ENCODE assay signal across 8 cellular contexts in genomic region chr17:50550661-50551432, GRCh38. TPM values are rescaled to one million over a fixed set of nuclear protein-coding genes. Genes with fewer than 3 reads are reported as not detected.
DNase-seq lines count a peak whose midpoint lies in the region; ATAC-seq, FAIRE-seq and TF ChIP-seq lines count a peak whose summit lies in the region.

No MANE protein-coding gene starts in this region.

- H2BK5ac ChIP-seq in H1 (ENCODE audit: low read depth, low read length) = no peak overlapping the region

- BruUV-seq in PC-3 (replicated peaks; lab: Mats Ljungman, UMichigan) = no TSS peak

- H2BK20ac ChIP-seq in H1 (ENCODE audit: low read length) = no peak overlapping the region

- 0 out of 2 replicates have a peak overlapping the region, but pooled peaks have one; percentile 81 for H2BK15ac ChIP-seq in H1 (ENCODE audit: low read length)

- no peak overlapping the region for H3K9ac ChIP-seq in PC-3 (ENCODE audit: low read length)
- H3K9ac ChIP-seq in H1 (replicated peaks in 1 of 4; ENCODE audit: extremely low read depth in 1 of 4, low read depth in 3 of 4, low read length in 3 of 4) = 0 out of 7 replicates have a peak overlapping the region, but pooled peaks of 1 of the 4 experiments have one; percentile 18

- no peak overlapping the region for H3K4ac ChIP-seq in H1 (replicated peaks; ENCODE audit: insufficient read length, low read depth, low read length)

- H3K23ac ChIP-seq in H1 (ENCODE audit: insufficient read length) = no peak overlapping the region

- POLR2A ChIA-PET in PC-3 (lab: Charles Lee; ENCODE audit: unreplicated experiment) (no interaction called here), H1 (lab: Charles Lee; ENCODE audit: partially characterized antibody) (interaction anchor here (0.8 to 1.7 kb wide), 11 partner anchors 9 to 315 kb away, joined by 3 to 6 read pairs (median 4); partner anchors contain the start of genes CACNA1G and TOB1)

- no peaks in the 10 kb centered on the region for H4K20me1 ChIP-seq in PC-3 (ENCODE audit: low read length)
- no peaks in the 10 kb centered on the region for H4K20me1 ChIP-seq in H1 (replicated peaks in 1 of 2; ENCODE audit: control insufficient read depth in 1 of 2, insufficient read depth in 2 of 2, low read length in 2 of 2)

- no peak overlapping the region for H3K14ac ChIP-seq in H1 (ENCODE audit: insufficient read length)

- no peak overlapping the region for H3K27ac ChIP-seq in PC-3 (ENCODE audit: low read length)
- no peak overlapping the region for H3K27ac ChIP-seq in H1 (ENCODE audit: low read depth, low read length)

- no peak overlapping the region for H2AK5ac ChIP-seq in H1 (ENCODE audit: low read depth, low read length)

- H2AFZ ChIP-seq in PC-3 (ENCODE audit: low read length) (no peak overlapping the region), H1 (ENCODE audit: low read length) (no peak overlapping the region)

- H2BK120ac ChIP-seq in H1 (replicated peaks; ENCODE audit: low read depth, low read length) = no peak overlapping the region

- no peak overlapping the region; the same call in 1 of the 2 replicates for H2BK12ac ChIP-seq in H1 (ENCODE audit: low read depth, low read length)

- H3K9me2 ChIP-seq in PC-3 (replicated peaks; ENCODE audit: low read length) = no peaks in the 10 kb centered on the region

- H3K79me2 ChIP-seq in PC-3 (ENCODE audit: low read length) = peaks cover 13% of the 10 kb centered on the region
- no peaks in the 10 kb centered on the region for H3K79me2 ChIP-seq in H1 (ENCODE audit: control insufficient read depth in 1 of 2, insufficient read depth in 2 of 2, low read length in 2 of 2)

- H3K18ac ChIP-seq in H1 (ENCODE audit: extremely low read depth, low read length) = no peak overlapping the region

- DNase-seq in AG10803 (ENCODE audit: low read depth) (peak; percentile 87), HAP-1 (ENCODE audit: low spot score in 2 of 2) (peak; percentile 54 to 77), PC-3 (peak; percentile 70), H1 (ENCODE audit: low read depth in 1 of 2, low spot score in 2 of 2) (peak; percentile 84 to 90), midbrain (lab: John Stamatoyannopoulos, UW) (peak; percentile 78)
- DNase-seq in stimulated activated CD4-positive, alpha-beta T cell treated with anti-CD3 and anti-CD28 coated beads, Interleukin-4, amount 100 ng/mL, for 24 hours = no peak
- no peak for DNase-seq in stimulated activated CD4-positive, alpha-beta T cell treated with anti-CD3 and anti-CD28 coated beads, Interleukin-4, amount 100 ng/mL, for 4 hours

- TF ChIP-seq RAD21 in H1 (IDR thresholded peaks at IDR 0.05 in 1 of 2, conservative IDR thresholded peaks at IDR 0.05 in 1 of 2; ENCODE audit: low read depth in 2 of 2, low read length in 2 of 2) = peak; percentile 98

- WGBS in H1 (ENCODE audit: extremely low coverage in 1 of 2, insufficient coverage in 1 of 2, insufficient read length in 1 of 2, insufficient replicate concordance in 2 of 2, low coverage in 1 of 2, low lambda C conversion rate in 2 of 2, missing lambda C conversion rate in 1 of 2), 2 experiments = 59% methylated on average over 30 of the region's 32 CpGs; no CpG with 5 or more reads in 1 of the 2 experiments

- TF ChIP-seq POLR2A in H1 (IDR thresholded peaks at IDR 0.05; ENCODE audit: control extremely low read depth in 1 of 2, low read depth in 2 of 2, low read length in 2 of 2) = no peak

- H3K36me3 ChIP-seq in HAP-1 (replicated peaks) (peaks cover 10% of the 10 kb centered on the region), PC-3 (ENCODE audit: low read depth, low read length) (peaks cover 8% of the 10 kb centered on the region), H1 (ENCODE audit: control insufficient read depth in 2 of 4, insufficient read depth in 4 of 4, low read length in 3 of 4) (no peaks in the 10 kb centered on the region)

- H3K4me2 ChIP-seq in PC-3 (ENCODE audit: low read length) (no peak overlapping the region), H1 (ENCODE audit: insufficient read depth in 1 of 2, low read depth in 2 of 2, low read length in 2 of 2) (no peak overlapping the region)

- peak overlapping the region; percentile 88; the same call in 1 of the 2 replicates for H4K8ac ChIP-seq in H1 (ENCODE audit: extremely low read depth, insufficient read depth, low read length)

- H3K9me3 ChIP-seq in HAP-1 = no peaks in the 10 kb centered on the region
- no peaks in the 10 kb centered on the region for H3K9me3 ChIP-seq in PC-3 (ENCODE audit: low read length)
- no peaks in the 10 kb centered on the region for H3K9me3 ChIP-seq in H1 (ENCODE audit: insufficient read depth in 2 of 2, low read depth in 1 of 2, low read length in 1 of 2)

- peak; percentile 94 for TF ChIP-seq CTCF in AG10803 (conservative IDR thresholded peaks at IDR 0.05; ENCODE audit: low read length)
- TF ChIP-seq CTCF in PC-3 (conservative IDR thresholded peaks at IDR 0.05; ENCODE audit: low read depth, low read length) = peak; percentile 91
- TF ChIP-seq CTCF in H1 (IDR thresholded peaks at IDR 0.05; ENCODE audit: control extremely low read depth in 1 of 3, insufficient read depth in 1 of 3, low read depth in 1 of 3, low read length in 3 of 3) = peak; percentile 96 to 99 (median 98)

- in situ Hi-C loops in HAP-1 (cut with MboI; ENCODE audit: low sequenced_read_pairs) = no loop called here

- H3K4me3 ChIP-seq in AG10803 (ENCODE audit: low read length) = no peak overlapping the region
- H3K4me3 ChIP-seq in HAP-1 = no peak overlapping the region
- no peak overlapping the region for H3K4me3 ChIP-seq in PC-3 (ENCODE audit: low read length)
- no peak overlapping the region for H3K4me3 ChIP-seq in H1 (ENCODE audit: extremely low read depth in 1 of 4, insufficient read depth in 2 of 4, low read depth in 3 of 4, low read length in 4 of 4)

- peak; percentile 84 for FAIRE-seq in H1 (lab: Jason Lieb, UNC)

- H3K79me1 ChIP-seq in H1 (ENCODE audit: low read depth, low read length) = no peaks in the 10 kb centered on the region

- H3K23me2 ChIP-seq in H1 (ENCODE audit: low read depth, low read length) = no peaks in the 10 kb centered on the region

- CTCF ChIA-PET in PC-3 (lab: Charles Lee) (interaction anchor here (0.6 to 1.2 kb wide), 11 partner anchors 9 to 275 kb away, joined by 3 to 21 read pairs (median 4); no protein-coding TSS in a partner anchor), H1 (lab: Charles Lee; ENCODE audit: partially characterized antibody) (interaction anchor here (0.6 to 12.4 kb wide), 59 partner anchors 8 to 305 kb away, joined by 3 to 404 read pairs (median 5); partner anchors contain the start of genes ACSF2, CACNA1G, CHAD and EPN3)

- H4K5ac ChIP-seq in H1 (ENCODE audit: insufficient read length, low read depth, low read length) = no peak overlapping the region

- ATAC-seq in PC-3 = peak; percentile 20; the same call in 1 of the 2 replicates
- ATAC-seq in activated CD4-positive, CD25-positive, alpha-beta regulatory T cell treated with anti-CD3 and anti-CD28 coated beads, Interleukin-2, amount 50 U/mL, for 24 hours = no peak

- peak in 1 of 2 experiments; percentile 33; a peak in 1 of 3 replicates for TF ChIP-seq EP300 in H1 (IDR thresholded peaks at IDR 0.05; ENCODE audit: borderline replicate concordance in 1 of 2, low read depth in 2 of 2, low read length in 2 of 2)

- H3K4me1 ChIP-seq in HAP-1 = peaks cover 5% of the 10 kb centered on the region
- peaks cover 12% of the 10 kb centered on the region for H3K4me1 ChIP-seq in PC-3 (ENCODE audit: insufficient read depth, low read length)
- H3K4me1 ChIP-seq in H1 (replicated peaks in 1 of 4; ENCODE audit: control insufficient read depth in 3 of 4, insufficient read depth in 4 of 4, low read length in 3 of 4) = peaks cover 3 to 12% (median 6%) of the 10 kb centered on the region in 4 experiments

- no peak overlapping the region for H4K91ac ChIP-seq in H1 (replicated peaks; ENCODE audit: insufficient read length, low read length)

- no peak overlapping the region for H3K56ac ChIP-seq in H1 (replicated peaks; ENCODE audit: insufficient read length, low read depth, low read length)

- intact Hi-C loops in PC-3 (cut with micrococcal nuclease) = no loop called here

- no peaks in the 10 kb centered on the region for H3K27me3 ChIP-seq in HAP-1 (ENCODE audit: low read depth)
- H3K27me3 ChIP-seq in PC-3 (ENCODE audit: low read length) = no peaks in the 10 kb centered on the region
- H3K27me3 ChIP-seq in H1 (replicated peaks in 1 of 4; ENCODE audit: control insufficient read depth in 3 of 4, extremely low read depth in 1 of 4, insufficient read depth in 3 of 4, low read length in 3 of 4) = no peaks in the 10 kb centered on the region

- no peaks in the 10 kb centered on the region for H3F3A ChIP-seq in PC-3 (ENCODE audit: low read length, unreplicated experiment)

RNA-seq across cellular contexts. Expression of gene SPATA20, which starts 3.9 kb away (rescaled TPM):
- 104 and 115 TPM in 2 replicates for total RNA-seq in PC-3 (2014; rRNA removed)
- 16.2 and 16.7 TPM in 2 replicates for total RNA-seq in H1 (2021; fragmentation: NEBNext Ultra II Directional; extraction: Animal tissue kit (Norgen Biotek cat#: 25700))
- 17.5 and 23.2 TPM in 2 replicates for polyA plus RNA-seq in H1 (2011; rRNA removed)
- 18.3 TPM for polyA plus RNA-seq in H1 (2011; cell fraction: cytosol; rRNA removed)
- 124 TPM for polyA plus RNA-seq in H1 (2011; cell fraction: nucleus; rRNA removed)
- polyA plus RNA-seq in H1 (2012, experiment 1 of 2) = 10.5 to 22.8 TPM (median 22.0 TPM) in 4 replicates
- polyA plus RNA-seq in H1 (2012, experiment 2 of 2) = 15.5 TPM
- 16.1 TPM for polyA plus RNA-seq in H1 (2013, experiment 1 of 2)
- polyA plus RNA-seq in H1 (2013, experiment 2 of 2) = 14.2 TPM
- polyA minus RNA-seq in H1 (2011; rRNA and poly(A)+ RNA removed) = 9.0 and 10.5 TPM in 2 replicates
- 10.6 TPM for polyA minus RNA-seq in H1 (2011; cell fraction: cytosol; rRNA and poly(A)+ RNA removed)
- 32.9 TPM for polyA minus RNA-seq in H1 (2011; cell fraction: nucleus; rRNA and poly(A)+ RNA removed)

RNA-seq across cellular contexts. Expression of gene CACNA1G, which starts 9.7 kb away (rescaled TPM):
- 0.04 and 0.12 TPM in 2 replicates for total RNA-seq in PC-3 (2014; rRNA removed)
- 4.8 and 4.9 TPM in 2 replicates for total RNA-seq in H1 (2021; fragmentation: NEBNext Ultra II Directional; extraction: Animal tissue kit (Norgen Biotek cat#: 25700))
- polyA plus RNA-seq in H1 (2011; rRNA removed) = 2.9 and 4.8 TPM in 2 replicates
- 3.4 TPM for polyA plus RNA-seq in H1 (2011; cell fraction: cytosol; rRNA removed)
- polyA plus RNA-seq in H1 (2011; cell fraction: nucleus; rRNA removed) = 10.8 TPM
- polyA plus RNA-seq in H1 (2012, experiment 1 of 2) = 4.0 to 4.7 TPM (median 4.5 TPM) in 4 replicates
- 4.1 TPM for polyA plus RNA-seq in H1 (2012, experiment 2 of 2)
- polyA plus RNA-seq in H1 (2013, experiment 1 of 2) = 2.5 TPM
- 2.6 TPM for polyA plus RNA-seq in H1 (2013, experiment 2 of 2)
- polyA minus RNA-seq in H1 (2011; rRNA and poly(A)+ RNA removed) = 5.9 and 6.1 TPM in 2 replicates
- 3.8 TPM for polyA minus RNA-seq in H1 (2011; cell fraction: cytosol; rRNA and poly(A)+ RNA removed)
- polyA minus RNA-seq in H1 (2011; cell fraction: nucleus; rRNA and poly(A)+ RNA removed) = 7.7 TPM

RNA-seq across cellular contexts. Expression of gene EPN3, which starts 18.3 kb away (rescaled TPM):
- total RNA-seq in PC-3 (2014; rRNA removed) = 20.5 and 30.1 TPM in 2 replicates
- total RNA-seq in H1 (2021; fragmentation: NEBNext Ultra II Directional; extraction: Animal tissue kit (Norgen Biotek cat#: 25700)) = 5.8 and 7.9 TPM in 2 replicates
- polyA plus RNA-seq in H1 (2011; rRNA removed) = 6.7 and 8.1 TPM in 2 replicates
- 4.7 TPM for polyA plus RNA-seq in H1 (2011; cell fraction: cytosol; rRNA removed)
- polyA plus RNA-seq in H1 (2011; cell fraction: nucleus; rRNA removed) = 9.8 TPM
- polyA plus RNA-seq in H1 (2012, experiment 1 of 2) = 4.6 to 8.1 TPM (median 4.8 TPM) in 4 replicates
- 18.3 TPM for polyA plus RNA-seq in H1 (2012, experiment 2 of 2)
- 4.9 TPM for polyA plus RNA-seq in H1 (2013, experiment 1 of 2)
- 5.5 TPM for polyA plus RNA-seq in H1 (2013, experiment 2 of 2)
- polyA minus RNA-seq in H1 (2011; rRNA and poly(A)+ RNA removed) = 3.8 and 4.1 TPM in 2 replicates
- polyA minus RNA-seq in H1 (2011; cell fraction: cytosol; rRNA and poly(A)+ RNA removed) = 5.2 TPM
- 11.3 TPM for polyA minus RNA-seq in H1 (2011; cell fraction: nucleus; rRNA and poly(A)+ RNA removed)

RNA-seq across cellular contexts. Expression of gene MYCBPAP, which starts 42.6 kb away (rescaled TPM):
- 0.29 and 1.9 TPM in 2 replicates for total RNA-seq in PC-3 (2014; rRNA removed)
- 1.7 and 3.3 TPM in 2 replicates for total RNA-seq in H1 (2021; fragmentation: NEBNext Ultra II Directional; extraction: Animal tissue kit (Norgen Biotek cat#: 25700))
- 0.89 and 1.2 TPM in 2 replicates for polyA plus RNA-seq in H1 (2011; rRNA removed)
- polyA plus RNA-seq in H1 (2011; cell fraction: cytosol; rRNA removed) = 2.8 TPM
- 9.0 TPM for polyA plus RNA-seq in H1 (2011; cell fraction: nucleus; rRNA removed)
- polyA plus RNA-seq in H1 (2012, experiment 1 of 2) = 0.88 to 2.6 TPM (median 2.1 TPM) in 4 replicates
- 1.0 TPM for polyA plus RNA-seq in H1 (2012, experiment 2 of 2)
- polyA plus RNA-seq in H1 (2013, experiment 1 of 2) = 0.85 TPM
- 0.68 TPM for polyA plus RNA-seq in H1 (2013, experiment 2 of 2)
- 2.2 and 2.6 TPM in 2 replicates for polyA minus RNA-seq in H1 (2011; rRNA and poly(A)+ RNA removed)
- polyA minus RNA-seq in H1 (2011; cell fraction: cytosol; rRNA and poly(A)+ RNA removed) = 2.4 TPM
- 6.1 TPM for polyA minus RNA-seq in H1 (2011; cell fraction: nucleus; rRNA and poly(A)+ RNA removed)

Comparison
In these comparisons a context has a peak if more than half of its experiments do, and no peak if none do; other contexts are left out.
1. DNase-seq: peak in AG10803 (single experiment), HAP-1 (2 of 2), PC-3 (single experiment), H1 (2 of 2) and midbrain (single experiment); none in stimulated activated CD4-positive, alpha-beta T cell treated with anti-CD3 and anti-CD28 coated beads, Interleukin-4, amount 100 ng/mL, for 24 hours (single experiment) and stimulated activated CD4-positive, alpha-beta T cell treated with anti-CD3 and anti-CD28 coated beads, Interleukin-4, amount 100 ng/mL, for 4 hours (0 of 2).
2. Peak in every context shown above with its lines, with median percentiles within 50 percentile points of each other: CTCF ChIP-seq.